Comparison of ENCODE assay signal across 9 cellular contexts in genomic region chr10:5971315-5971832, GRCh38. TPM values are rescaled to one million over a fixed set of nuclear protein-coding genes. Genes with fewer than 3 reads are reported as not detected.
DNase-seq lines count a peak whose midpoint lies in the region; ATAC-seq and TF ChIP-seq lines count a peak whose summit lies in the region.
"Had no signal": no experiment of that assay in that cellular context is flagged by ENCODE, and none has a peak within 500 bp of the region (broad histone marks: within the 10 kb centered on the region; RNA-seq: fewer than 3 reads in every experiment).

No MANE protein-coding gene starts in this region.

- CTCF ChIA-PET in CD4-positive, alpha-beta T cell (lab: Charles Lee) = interaction anchor here (0.5 to 2.0 kb wide), 3 partner anchors 91 to 179 kb away, joined by 3 to 9 read pairs (median 4); partner anchors contain the start of gene IL2RA

- no peak overlapping the region for H4K91ac ChIP-seq in mesenchymal stem cell (ENCODE audit: low read length)

- H3K4me2 ChIP-seq in mesenchymal stem cell (ENCODE audit: low read length, poor library complexity, severe bottlenecking) = no peak overlapping the region

- peak overlapping the region; percentile 25 for H3K27ac Mint-ChIP-seq in CD4-positive, alpha-beta T cell

- H3K27ac ChIP-seq in CD4-positive, alpha-beta T cell (ENCODE audit: low read depth, low read length) = no peak overlapping the region
- H3K27ac ChIP-seq in mesenchymal stem cell (ENCODE audit: low read length, poor library complexity, severe bottlenecking) = no peak overlapping the region
- H3K27ac ChIP-seq: dorsolateral prefrontal cortex had no signal

- H3K36me3 ChIP-seq in mesenchymal stem cell (ENCODE audit: control insufficient read depth in 1 of 2, insufficient read depth in 2 of 2, low read depth in 1 of 2, low read length in 2 of 2) = no peaks in the 10 kb centered on the region

- H2BK15ac ChIP-seq in mesenchymal stem cell (ENCODE audit: low read depth, poor library complexity, severe bottlenecking) = no peak overlapping the region

- H2BK120ac ChIP-seq in mesenchymal stem cell (ENCODE audit: low read depth, low read length) = no peak overlapping the region

- no peak overlapping the region for H3K14ac ChIP-seq in mesenchymal stem cell (ENCODE audit: low read length in 2 of 2)

- DNase-seq in CD4-positive, alpha-beta T cell = peak in 1 of 10 experiments; percentile 15
- DNase-seq in M059J (ENCODE audit: low read depth) (peak; percentile 45), astrocyte of the hippocampus (ENCODE audit: low read depth, low spot score) (peak; percentile 30), mesenchymal stem cell (peak; percentile 29), NCI-H2081 treated with DMSO at 0.1 percent for 48 hours (lab: John Stamatoyannopoulos, UW) (no peak), SKM-1 (lab: John Stamatoyannopoulos, UW; ENCODE audit: unreplicated experiment) (no peak), hepatic stellate cell (ENCODE audit: low spot score) (no peak)

- intact Hi-C loops in CD4-positive, alpha-beta T cell (cut with DNase I, micrococcal nuclease) = no loop called here

- no peaks in the 10 kb centered on the region for H3K9me3 ChIP-seq in CD4-positive, alpha-beta T cell (ENCODE audit: control insufficient read depth, low read length)
- no peaks in the 10 kb centered on the region for H3K9me3 ChIP-seq in mesenchymal stem cell (ENCODE audit: control insufficient read depth, low read length)

- peaks cover 3% of the 10 kb centered on the region for H3K4me1 ChIP-seq in mesenchymal stem cell (ENCODE audit: control insufficient read depth, insufficient read depth, low read depth, low read length)

- H2BK5ac ChIP-seq in mesenchymal stem cell (ENCODE audit: low read depth, low read length, poor library complexity, severe bottlenecking) = no peak overlapping the region

- H2AK5ac ChIP-seq in mesenchymal stem cell (ENCODE audit: low read length, severe bottlenecking) = no peak overlapping the region

- H3K79me1 ChIP-seq in mesenchymal stem cell (replicated peaks; ENCODE audit: low read length, poor library complexity, severe bottlenecking) = no peaks in the 10 kb centered on the region

- H3K9me3 Mint-ChIP-seq in CD4-positive, alpha-beta T cell = no peaks in the 10 kb centered on the region

- H3K9ac ChIP-seq in mesenchymal stem cell (ENCODE audit: low read length) = no peak overlapping the region

- peak overlapping the region in 1 of 2 experiments; percentile 45 for H3K4me3 ChIP-seq in mesenchymal stem cell (ENCODE audit: insufficient read depth in 1 of 2, low read depth in 1 of 2, low read length in 2 of 2)
- H3K4me3 ChIP-seq: dorsolateral prefrontal cortex had no signal

- POLR2A ChIA-PET in CD4-positive, alpha-beta T cell (lab: Charles Lee) = interaction anchor here (0.6 to 0.9 kb wide), 3 partner anchors 66 to 507 kb away, joined by 3 to 4 read pairs (median 3); partner anchors contain the start of gene FBH1

- TF ChIP-seq CTCF in CD4-positive, alpha-beta T cell (IDR thresholded peaks at IDR 0.05) = no peak

- no peak overlapping the region for H3K4ac ChIP-seq in mesenchymal stem cell (ENCODE audit: low read depth in 1 of 2, low read length in 2 of 2)

- no peaks in the 10 kb centered on the region for H3K27me3 ChIP-seq in CD4-positive, alpha-beta T cell (ENCODE audit: control insufficient read depth, insufficient read depth, low read length)
- no peaks in the 10 kb centered on the region for H3K27me3 ChIP-seq in mesenchymal stem cell (ENCODE audit: control insufficient read depth in 1 of 2, insufficient read depth in 1 of 2, low read length in 2 of 2)
- H3K27me3 ChIP-seq: dorsolateral prefrontal cortex had no signal

- H3K4me1 Mint-ChIP-seq in CD4-positive, alpha-beta T cell (ENCODE audit: low read depth) = peaks cover 35% of the 10 kb centered on the region

- no peak overlapping the region for H4K8ac ChIP-seq in mesenchymal stem cell (ENCODE audit: low read length)

- H3K4me3 Mint-ChIP-seq in CD4-positive, alpha-beta T cell = peak overlapping the region; percentile 57

- H3K36me3 Mint-ChIP-seq in CD4-positive, alpha-beta T cell (ENCODE audit: low read depth) = peaks cover 6% of the 10 kb centered on the region

- 81% methylated on average over 8 of the region's 8 CpGs for WGBS in mesenchymal stem cell

- no peak overlapping the region for H2BK12ac ChIP-seq in mesenchymal stem cell (ENCODE audit: low read length in 2 of 2)

- no peak overlapping the region for H2AFZ ChIP-seq in mesenchymal stem cell (ENCODE audit: low read depth, low read length)

- H3K18ac ChIP-seq in mesenchymal stem cell (ENCODE audit: low read depth in 1 of 2, low read length in 2 of 2) = no peak overlapping the region

- no peaks in the 10 kb centered on the region for H3K27me3 Mint-ChIP-seq in CD4-positive, alpha-beta T cell

- H3K23ac ChIP-seq in mesenchymal stem cell (ENCODE audit: low read length in 2 of 2) = no peak overlapping the region

- ATAC-seq in CD4-positive, alpha-beta T cell (ENCODE audit: poor library complexity) = peak; percentile 54
- no peak for ATAC-seq in HG03457 (IDR thresholded peaks at IDR 0.05; ENCODE audit: unreplicated experiment)

RNA-seq across cellular contexts. Expression of gene IL15RA, which starts 6.0 kb away (rescaled TPM):
- total RNA-seq in CD4-positive, alpha-beta T cell = 1 to 10 TPM; 4.4 TPM
- 14.9 and 26.3 TPM in 2 replicates for total RNA-seq in M059J (2014; rRNA removed; shearing (Covaris generic))
- polyA plus RNA-seq in mesenchymal stem cell (2013, experiment 1 of 2) = 16.5 TPM
- polyA plus RNA-seq in mesenchymal stem cell (2013, experiment 2 of 2) = 17.2 TPM

Comparison
In these comparisons a context has a peak if more than half of its experiments do, and no peak if none do; other contexts are left out.
1. DNase-seq: peak in M059J (single experiment), astrocyte of the hippocampus (single experiment) and mesenchymal stem cell (single experiment); none in NCI-H2081 treated with DMSO at 0.1 percent for 48 hours (single experiment), SKM-1 (single experiment) and hepatic stellate cell (single experiment).